Comparison of ENCODE assay signal across 18 cellular contexts in genomic region chr4:96543346-96543745, GRCh38.
A peak's percentile ranks its signal among the peaks of the same experiment; 100 is the strongest.
DNase-seq lines count a peak whose midpoint lies in the region; ATAC-seq, FAIRE-seq and TF ChIP-seq lines count a peak whose summit lies in the region.
"Had no signal": no experiment of that assay in that cellular context is flagged by ENCODE, and none has a peak within 500 bp of the region (broad histone marks: within the 10 kb centered on the region; RNA-seq: fewer than 3 reads in every experiment).

No MANE protein-coding gene starts in this region.

- no peak overlapping the region for H3K4me3 ChIP-seq in DND-41 (ENCODE audit: low read depth in 1 of 2, low read length in 2 of 2)
- H3K4me3 ChIP-seq in mammary epithelial cell (replicated peaks in 1 of 3; ENCODE audit: insufficient read depth in 1 of 3, low read depth in 2 of 3, low read length in 3 of 3) = no peak overlapping the region
- H3K4me3 ChIP-seq: HAP-1 had no signal

- no peak for DNase-seq in DND-41
- peak; percentile 8 to 24 for DNase-seq in frontal cortex (ENCODE audit: low spot score in 2 of 2)
- no peak for DNase-seq in mesothelial cell of epicardium (ENCODE audit: low spot score in 2 of 2, unreplicated experiment in 2 of 2)
- DNase-seq in superior temporal gyrus (ENCODE audit: extremely low spot score) = peak; percentile 81
- no peak for DNase-seq in foreskin keratinocyte
- DNase-seq in mammary epithelial cell = no peak
- DNase-seq: ACHN; BE2C; Caco-2; CD4-positive, alpha-beta memory T cell; DMS53 had no signal

- H3K27ac ChIP-seq in DND-41 (ENCODE audit: low read length) (no peak overlapping the region), foreskin keratinocyte (no peak overlapping the region), mammary epithelial cell (ENCODE audit: insufficient read depth, low read depth, low read length) (no peak overlapping the region)
- H3K27ac ChIP-seq: C4-2B had no signal

- H3K9me3 ChIP-seq in DND-41 (ENCODE audit: insufficient read depth, low read length, severe bottlenecking) (no peaks in the 10 kb centered on the region), mammary epithelial cell (replicated peaks; ENCODE audit: insufficient read depth, low read length) (no peaks in the 10 kb centered on the region)
- H3K9me3 ChIP-seq: BE2C, Caco-2, HAP-1 had no signal

- BruUV-seq in mammary epithelial cell (replicated peaks; lab: Mats Ljungman, UMichigan) = no TSS peak

- WGBS in mammary epithelial cell (ENCODE audit: low coverage, missing lambda C conversion rate) = 38% methylated on average over 2 of the region's 2 CpGs

- no peaks in the 10 kb centered on the region for H3K36me3 ChIP-seq in DND-41 (ENCODE audit: insufficient read depth, low read length)
- H3K36me3 ChIP-seq in mammary epithelial cell (ENCODE audit: insufficient read depth, low read length) = no peaks in the 10 kb centered on the region
- H3K36me3 ChIP-seq: BE2C, HAP-1 had no signal

- no peak overlapping the region for H3K4me3 Mint-ChIP-seq in mesothelial cell of epicardium
- H3K4me3 Mint-ChIP-seq: CD4-positive, alpha-beta memory T cell had no signal

- TF ChIP-seq CTCF in DND-41 (IDR thresholded peaks at IDR 0.05; ENCODE audit: borderline replicate concordance, extremely low read depth, low read length, poor library complexity, severe bottlenecking) (no peak), mesothelial cell of epicardium (IDR thresholded peaks at IDR 0.05; ENCODE audit: unreplicated experiment) (no peak), foreskin keratinocyte (conservative IDR thresholded peaks at IDR 0.05) (no peak), mammary epithelial cell (conservative IDR thresholded peaks at IDR 0.05 in 1 of 2, IDR thresholded peaks at IDR 0.05 in 1 of 2; ENCODE audit: extremely low read depth in 1 of 2, insufficient read depth in 1 of 2, low read depth in 1 of 2, low read length in 2 of 2) (no peak)

- H3K36me3 Mint-ChIP-seq in mesothelial cell of epicardium = no peaks in the 10 kb centered on the region
- H3K36me3 Mint-ChIP-seq: CD4-positive, alpha-beta memory T cell had no signal

- peaks cover 3% of the 10 kb centered on the region for H3K9me3 Mint-ChIP-seq in mesothelial cell of epicardium

- H3K4me1 Mint-ChIP-seq in mesothelial cell of epicardium = peaks cover 41% of the 10 kb centered on the region
- H3K4me1 Mint-ChIP-seq: CD4-positive, alpha-beta memory T cell had no signal

- CTCF ChIA-PET in mammary epithelial cell (lab: Charles Lee; ENCODE audit: low non-redundant PET) = no interaction called here

- FAIRE-seq in frontal cortex (lab: Jason Lieb, UNC) = peak; percentile 94
- FAIRE-seq: H1, HepG2, HTR-8/SVneo had no signal

- H2AFZ ChIP-seq in DND-41 (ENCODE audit: low read depth, low read length) (peak overlapping the region; percentile 44; the same call in 1 of the 2 replicates), mammary epithelial cell (ENCODE audit: low read depth, low read length) (no peak overlapping the region)

- no peaks in the 10 kb centered on the region for H3K4me1 ChIP-seq in DND-41 (ENCODE audit: insufficient read depth, low read length)
- no peaks in the 10 kb centered on the region for H3K4me1 ChIP-seq in foreskin keratinocyte
- H3K4me1 ChIP-seq in mammary epithelial cell (ENCODE audit: insufficient read depth, low read length) = no peaks in the 10 kb centered on the region
- H3K4me1 ChIP-seq: Caco-2, HAP-1 had no signal

- H3K79me2 ChIP-seq in DND-41 (ENCODE audit: insufficient read depth, low read length) = no peaks in the 10 kb centered on the region
- no peaks in the 10 kb centered on the region for H3K79me2 ChIP-seq in mammary epithelial cell (ENCODE audit: insufficient read depth, low read length)

- H3K27ac Mint-ChIP-seq in mesothelial cell of epicardium = peak overlapping the region; percentile 45
- H3K27ac Mint-ChIP-seq: CD4-positive, alpha-beta memory T cell had no signal

- ATAC-seq in DND-41 (ENCODE audit: insufficient read depth, low read depth) (no peak), foreskin keratinocyte (no peak), HG03159 (IDR thresholded peaks at IDR 0.05; ENCODE audit: unreplicated experiment) (no peak), HG03175 (IDR thresholded peaks at IDR 0.05; ENCODE audit: unreplicated experiment) (no peak)
- ATAC-seq: HepG2 had no signal

- in situ Hi-C loops in mammary epithelial cell (cut with MboI; ENCODE audit: low sequenced_read_pairs in 2 of 2) = no loop called here

- no peaks in the 10 kb centered on the region for H3K27me3 ChIP-seq in DND-41 (ENCODE audit: insufficient read depth, low read length, poor library complexity)
- H3K27me3 ChIP-seq in foreskin keratinocyte = no peaks in the 10 kb centered on the region
- no peaks in the 10 kb centered on the region for H3K27me3 ChIP-seq in mammary epithelial cell (ENCODE audit: insufficient read depth, low read length)
- H3K27me3 ChIP-seq: BE2C had no signal

- H4K20me1 ChIP-seq in DND-41 (ENCODE audit: insufficient read depth, low read length) (no peaks in the 10 kb centered on the region), mammary epithelial cell (ENCODE audit: insufficient read depth, low read length) (no peaks in the 10 kb centered on the region)

- intact Hi-C loops in mammary epithelial cell (cut with micrococcal nuclease) = no loop called here

- H3K4me2 ChIP-seq in DND-41 (ENCODE audit: insufficient read depth, low read length) = no peak overlapping the region
- H3K4me2 ChIP-seq in mammary epithelial cell (ENCODE audit: insufficient read depth, low read depth, low read length) = no peak overlapping the region

- H3K27me3 Mint-ChIP-seq in mesothelial cell of epicardium (ENCODE audit: low read depth) = no peaks in the 10 kb centered on the region
- H3K27me3 Mint-ChIP-seq: CD4-positive, alpha-beta memory T cell had no signal

- dilution Hi-C loops in mammary epithelial cell (cut with HindIII; ENCODE audit: low sequenced_read_pairs) = no loop called here

- no peak overlapping the region for H3K9ac ChIP-seq in DND-41 (ENCODE audit: low read depth, low read length)
- H3K9ac ChIP-seq in mammary epithelial cell (ENCODE audit: insufficient read depth, low read length) = no peak overlapping the region

Comparison
In these comparisons a context has a peak if more than half of its experiments do, and no peak if none do; other contexts are left out.
1. DNase-seq: peak in frontal cortex (2 of 2) and superior temporal gyrus (single experiment); none in DND-41 (single experiment), mesothelial cell of epicardium (0 of 2), foreskin keratinocyte (0 of 2) and mammary epithelial cell (single experiment).